Comparison of ENCODE assay signal across 10 cellular contexts in the genomic region with DNA sequence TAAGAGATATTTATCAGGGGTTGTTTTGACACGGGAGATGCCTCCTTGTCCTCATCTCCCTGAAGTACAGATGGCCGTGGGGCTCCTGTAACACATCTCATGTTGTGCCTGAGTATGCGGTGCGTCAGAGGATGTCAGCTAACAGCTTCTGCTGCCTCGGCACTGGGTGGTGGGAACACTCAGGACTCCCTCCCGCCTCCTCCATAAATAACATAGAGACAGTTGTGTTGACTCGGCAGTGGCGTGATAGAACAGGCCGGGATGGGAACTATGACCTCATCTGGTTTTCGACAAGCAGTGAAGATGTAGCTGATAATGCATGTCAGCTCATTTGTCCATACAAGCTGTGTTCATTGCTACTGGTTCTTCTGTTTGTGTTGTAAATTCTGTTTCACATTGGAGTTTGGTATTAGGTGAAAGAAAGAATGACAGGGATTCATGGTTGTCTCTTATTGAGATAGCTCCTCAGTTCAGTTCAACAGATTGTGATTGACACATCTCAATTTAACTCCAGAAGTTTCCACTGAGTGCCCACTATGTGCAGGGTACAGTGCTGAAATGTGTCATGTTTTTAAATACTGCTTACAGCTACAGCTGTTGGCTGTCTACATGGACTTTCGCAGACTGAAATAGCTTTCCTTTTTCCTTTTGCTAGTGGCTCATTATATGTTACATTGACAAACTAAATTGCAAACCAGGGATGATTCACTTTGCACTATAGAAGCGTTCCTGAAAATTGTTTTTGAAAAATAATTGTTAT.
DNase-seq lines count a peak whose midpoint lies in the region; ATAC-seq and TF ChIP-seq lines count a peak whose summit lies in the region.
"Had no signal": no experiment of that assay in that cellular context is flagged by ENCODE, and none has a peak within 500 bp of the region (broad histone marks: within the 10 kb centered on the region; RNA-seq: fewer than 3 reads in every experiment).

No MANE protein-coding gene starts in this region.

- CTCF ChIA-PET in activated CD4-positive, alpha-beta T cell treated with anti-CD3 and anti-CD28 coated beads for 36 hours (lab: Charles Lee) = interaction anchor here (0.7 to 1.7 kb wide), 3 partner anchors 15 to 639 kb away, joined by 3 to 5 read pairs (median 4); no protein-coding TSS in a partner anchor
- CTCF ChIA-PET in CD8-positive, alpha-beta T cell (lab: Charles Lee) = interaction anchor here (1.4 kb wide), 1 partner anchor 126 kb away, joined by 4 read pairs; no protein-coding TSS in a partner anchor

- intact Hi-C loops in activated CD4-positive, alpha-beta T cell treated with anti-CD3 and anti-CD28 coated beads for 36 hours (cut with DNase I, micrococcal nuclease) = no loop called here
- intact Hi-C loops in CD8-positive, alpha-beta T cell (cut with DNase I, micrococcal nuclease) = no loop called here

- no peak for ATAC-seq in HG03571 (IDR thresholded peaks at IDR 0.05; ENCODE audit: unreplicated experiment)
- no peak for ATAC-seq in activated CD4-positive, alpha-beta T cell treated with anti-CD3 and anti-CD28 coated beads for 36 hours
- ATAC-seq in CD8-positive, alpha-beta T cell = no peak

- H3K27ac Mint-ChIP-seq in activated CD4-positive, alpha-beta T cell treated with anti-CD3 and anti-CD28 coated beads for 36 hours = no peak overlapping the region
- H3K27ac Mint-ChIP-seq in CD8-positive, alpha-beta T cell = no peak overlapping the region

- DNase-seq in DMS153 (lab: John Stamatoyannopoulos, UW) (peak; percentile 98), NCI-H2029 treated with DMSO at 0.1 percent for 48 hours (lab: John Stamatoyannopoulos, UW) (peak; percentile 70), brain microvascular endothelial cell (peak; percentile 86), cortex of kidney (lab: John Stamatoyannopoulos, UW) (no peak)
- no peak for DNase-seq in activated CD4-positive, alpha-beta T cell treated with anti-CD3 and anti-CD28 coated beads for 36 hours
- no peak for DNase-seq in CD8-positive, alpha-beta T cell
- DNase-seq: activated CD4-positive, alpha-beta T cell treated with anti-CD3 and anti-CD28 coated beads for 48 hours had no signal

- peak in 1 of 2 donors; percentile 15 for TF ChIP-seq RAD21 in liver (IDR thresholded peaks at IDR 0.05)

- H3K4me1 ChIP-seq in liver (ENCODE audit: control insufficient read depth in 4 of 4, insufficient read depth in 4 of 4, low read length in 3 of 4) = peaks cover 5 to 53% (median 31%) of the 10 kb centered on the region in 4 donors
- H3K4me1 ChIP-seq in CD8-positive, alpha-beta T cell (ENCODE audit: insufficient read depth, low read length) = peaks cover 11% of the 10 kb centered on the region

- TF ChIP-seq CTCF in brain microvascular endothelial cell (IDR thresholded peaks at IDR 0.05; ENCODE audit: low read depth, low read length, missing control alignments) = no peak
- no peak for TF ChIP-seq CTCF in liver (IDR thresholded peaks at IDR 0.05; ENCODE audit: low read depth, low read length, missing input control)
- no peak for TF ChIP-seq CTCF in CD8-positive, alpha-beta T cell (IDR thresholded peaks at IDR 0.05)

- H3K27ac ChIP-seq in brain microvascular endothelial cell (no peak overlapping the region), liver (ENCODE audit: low read depth in 1 of 2, low read length in 2 of 2) (peak overlapping the region; percentile 37 to 71)
- no peak overlapping the region for H3K27ac ChIP-seq in CD8-positive, alpha-beta T cell (ENCODE audit: low read depth, low read length)

- no peaks in the 10 kb centered on the region for H3K9me3 ChIP-seq in liver (ENCODE audit: control insufficient read depth in 4 of 4, low read length in 3 of 4)
- H3K9me3 ChIP-seq in CD8-positive, alpha-beta T cell (ENCODE audit: low read length) = no peaks in the 10 kb centered on the region

- H3K27me3 ChIP-seq in brain microvascular endothelial cell (replicated peaks) = peaks cover 31% of the 10 kb centered on the region
- H3K27me3 ChIP-seq in liver (ENCODE audit: control insufficient read depth in 4 of 4, insufficient read depth in 4 of 4, low read length in 3 of 4) = no peaks in the 10 kb centered on the region
- no peaks in the 10 kb centered on the region for H3K27me3 ChIP-seq in CD8-positive, alpha-beta T cell (ENCODE audit: insufficient read depth, low read length)

- H3K27me3 Mint-ChIP-seq in activated CD4-positive, alpha-beta T cell treated with anti-CD3 and anti-CD28 coated beads for 36 hours = peaks cover 18% of the 10 kb centered on the region
- H3K27me3 Mint-ChIP-seq in CD8-positive, alpha-beta T cell (ENCODE audit: low read depth) = no peaks in the 10 kb centered on the region

- POLR2A ChIA-PET in activated CD4-positive, alpha-beta T cell treated with anti-CD3 and anti-CD28 coated beads for 36 hours (lab: Charles Lee) = no interaction called here
- POLR2A ChIA-PET in CD8-positive, alpha-beta T cell (lab: Charles Lee) = no interaction called here

- peaks cover 18% of the 10 kb centered on the region for H3K4me1 Mint-ChIP-seq in activated CD4-positive, alpha-beta T cell treated with anti-CD3 and anti-CD28 coated beads for 36 hours
- H3K4me1 Mint-ChIP-seq in CD8-positive, alpha-beta T cell (ENCODE audit: low read depth) = peaks cover 30% of the 10 kb centered on the region

- in situ Hi-C loops in brain microvascular endothelial cell (cut with HindIII; ENCODE audit: low pct_ligation_motif_present, low sequenced_read_pairs) = no loop called here

- H3K36me3 Mint-ChIP-seq in activated CD4-positive, alpha-beta T cell treated with anti-CD3 and anti-CD28 coated beads for 36 hours (ENCODE audit: low read depth) = no peaks in the 10 kb centered on the region
- no peaks in the 10 kb centered on the region for H3K36me3 Mint-ChIP-seq in CD8-positive, alpha-beta T cell
- H3K36me3 Mint-ChIP-seq: IgD-negative memory B cell had no signal

- no peak overlapping the region for H3K4me3 Mint-ChIP-seq in activated CD4-positive, alpha-beta T cell treated with anti-CD3 and anti-CD28 coated beads for 36 hours
- no peak overlapping the region for H3K4me3 Mint-ChIP-seq in CD8-positive, alpha-beta T cell

- H3K36me3 ChIP-seq in brain microvascular endothelial cell (replicated peaks) (no peaks in the 10 kb centered on the region), liver (ENCODE audit: control insufficient read depth in 4 of 4, insufficient read depth in 3 of 4, low read depth in 1 of 4, low read length in 3 of 4) (no peaks in the 10 kb centered on the region)
- no peaks in the 10 kb centered on the region for H3K36me3 ChIP-seq in CD8-positive, alpha-beta T cell (ENCODE audit: insufficient read depth, low read length)

- no peaks in the 10 kb centered on the region for H3K9me3 Mint-ChIP-seq in activated CD4-positive, alpha-beta T cell treated with anti-CD3 and anti-CD28 coated beads for 36 hours (ENCODE audit: low read depth)
- H3K9me3 Mint-ChIP-seq in CD8-positive, alpha-beta T cell = no peaks in the 10 kb centered on the region

- WGBS in liver = 54% methylated on average over 12 of the region's 12 CpGs

- H3K9ac ChIP-seq in liver (ENCODE audit: low read depth in 1 of 2, low read length in 2 of 2) = no peak overlapping the region

- H3K4me3 ChIP-seq in brain microvascular endothelial cell (ENCODE audit: low read depth, low read length) = no peak overlapping the region
- H3K4me3 ChIP-seq in liver (ENCODE audit: low read depth in 1 of 3, low read length in 3 of 3) = no peak overlapping the region
- no peak overlapping the region for H3K4me3 ChIP-seq in CD8-positive, alpha-beta T cell (ENCODE audit: low read depth, low read length)

TF ChIP-seq in liver, 16 proteins besides CTCF, POLR2A, EP300 and RAD21 (continues in another document):
- no peak for TF ChIP-seq FOXA2 (IDR thresholded peaks at IDR 0.05)
- no peak for TF ChIP-seq HNF4G (IDR thresholded peaks at IDR 0.05)
- TF ChIP-seq, protein P1, sequence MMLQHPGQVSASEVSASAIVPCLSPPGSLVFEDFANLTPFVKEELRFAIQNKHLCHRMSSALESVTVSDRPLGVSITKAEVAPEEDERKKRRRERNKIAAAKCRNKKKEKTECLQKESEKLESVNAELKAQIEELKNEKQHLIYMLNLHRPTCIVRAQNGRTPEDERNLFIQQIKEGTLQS (IDR thresholded peaks at IDR 0.05) = no peak
- TF ChIP-seq SP1 (IDR thresholded peaks at IDR 0.05) = peak; percentile 31
- no peak for TF ChIP-seq JUND (IDR thresholded peaks at IDR 0.05)
- TF ChIP-seq, protein P2, sequence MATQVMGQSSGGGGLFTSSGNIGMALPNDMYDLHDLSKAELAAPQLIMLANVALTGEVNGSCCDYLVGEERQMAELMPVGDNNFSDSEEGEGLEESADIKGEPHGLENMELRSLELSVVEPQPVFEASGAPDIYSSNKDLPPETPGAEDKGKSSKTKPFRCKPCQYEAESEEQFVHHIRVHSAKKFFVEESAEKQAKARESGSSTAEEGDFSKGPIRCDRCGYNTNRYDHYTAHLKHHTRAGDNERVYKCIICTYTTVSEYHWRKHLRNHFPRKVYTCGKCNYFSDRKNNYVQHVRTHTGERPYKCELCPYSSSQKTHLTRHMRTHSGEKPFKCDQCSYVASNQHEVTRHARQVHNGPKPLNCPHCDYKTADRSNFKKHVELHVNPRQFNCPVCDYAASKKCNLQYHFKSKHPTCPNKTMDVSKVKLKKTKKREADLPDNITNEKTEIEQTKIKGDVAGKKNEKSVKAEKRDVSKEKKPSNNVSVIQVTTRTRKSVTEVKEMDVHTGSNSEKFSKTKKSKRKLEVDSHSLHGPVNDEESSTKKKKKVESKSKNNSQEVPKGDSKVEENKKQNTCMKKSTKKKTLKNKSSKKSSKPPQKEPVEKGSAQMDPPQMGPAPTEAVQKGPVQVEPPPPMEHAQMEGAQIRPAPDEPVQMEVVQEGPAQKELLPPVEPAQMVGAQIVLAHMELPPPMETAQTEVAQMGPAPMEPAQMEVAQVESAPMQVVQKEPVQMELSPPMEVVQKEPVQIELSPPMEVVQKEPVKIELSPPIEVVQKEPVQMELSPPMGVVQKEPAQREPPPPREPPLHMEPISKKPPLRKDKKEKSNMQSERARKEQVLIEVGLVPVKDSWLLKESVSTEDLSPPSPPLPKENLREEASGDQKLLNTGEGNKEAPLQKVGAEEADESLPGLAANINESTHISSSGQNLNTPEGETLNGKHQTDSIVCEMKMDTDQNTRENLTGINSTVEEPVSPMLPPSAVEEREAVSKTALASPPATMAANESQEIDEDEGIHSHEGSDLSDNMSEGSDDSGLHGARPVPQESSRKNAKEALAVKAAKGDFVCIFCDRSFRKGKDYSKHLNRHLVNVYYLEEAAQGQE (IDR thresholded peaks at IDR 0.05) = no peak
- TF ChIP-seq, protein P3, sequence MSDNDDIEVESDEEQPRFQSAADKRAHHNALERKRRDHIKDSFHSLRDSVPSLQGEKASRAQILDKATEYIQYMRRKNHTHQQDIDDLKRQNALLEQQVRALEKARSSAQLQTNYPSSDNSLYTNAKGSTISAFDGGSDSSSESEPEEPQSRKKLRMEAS (IDR thresholded peaks at IDR 0.05) = no peak
- peak; percentile 11 to 22 for TF ChIP-seq HNF4A (conservative IDR thresholded peaks at IDR 0.05)

Comparison
In these comparisons a context has a peak if more than half of its experiments do, and no peak if none do; other contexts are left out.
1. DNase-seq: peak in DMS153 (single experiment), NCI-H2029 treated with DMSO at 0.1 percent for 48 hours (single experiment) and brain microvascular endothelial cell (single experiment); none in activated CD4-positive, alpha-beta T cell treated with anti-CD3 and anti-CD28 coated beads for 36 hours (single experiment), cortex of kidney (single experiment) and CD8-positive, alpha-beta T cell (0 of 7).
2. H3K27ac ChIP-seq: peak in liver (2 of 2); none in brain microvascular endothelial cell (single experiment) and CD8-positive, alpha-beta T cell (single experiment).